ENCODE assay signal across 26 cellular contexts in the genomic region with DNA sequence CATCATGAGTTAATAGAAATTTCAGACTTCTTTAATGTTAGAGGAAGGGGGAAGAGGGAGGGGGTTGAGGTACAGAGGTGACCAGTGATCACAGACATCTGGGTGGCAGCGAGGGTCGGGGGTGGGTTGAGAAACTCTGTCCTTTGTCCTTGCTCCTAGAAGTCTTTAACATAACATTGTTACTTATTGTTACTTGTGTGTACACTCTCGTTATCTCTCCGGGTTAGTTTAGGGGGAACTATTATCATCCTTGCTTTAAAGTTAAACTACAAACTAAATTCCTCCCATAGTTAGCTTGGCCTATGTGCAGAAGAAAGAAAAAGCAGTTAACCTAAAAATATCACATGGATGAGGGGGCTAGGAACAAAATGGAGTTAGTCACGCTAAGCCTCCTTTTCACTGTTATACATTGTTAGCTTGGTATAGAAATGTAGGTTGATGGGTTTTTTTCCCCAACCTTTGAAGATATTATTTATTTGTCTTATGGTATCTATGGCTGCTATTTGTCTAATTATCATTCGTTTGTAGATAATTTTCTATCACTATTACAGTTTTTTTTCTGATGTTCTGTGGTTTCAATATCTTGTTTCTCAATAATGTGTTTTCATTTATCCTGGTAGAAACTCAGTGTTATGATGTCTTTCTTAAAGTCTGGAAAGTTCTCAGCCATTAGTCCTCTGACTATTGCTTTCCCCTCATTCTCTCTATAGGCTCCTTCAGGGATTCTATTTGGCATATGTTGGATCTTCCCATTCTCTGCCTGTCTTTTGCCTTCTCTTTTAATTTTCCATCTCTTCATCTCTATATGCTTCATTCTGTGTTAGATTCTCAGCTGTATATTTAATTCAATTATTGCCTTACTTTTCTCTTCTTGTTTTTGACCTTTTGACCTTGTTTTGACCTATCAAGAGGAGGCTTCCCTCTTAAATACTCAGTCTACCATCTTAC.
"Had no signal": no experiment of that assay in that cellular context is flagged by ENCODE, and none has a peak within 500 bp of the region (broad histone marks: within the 10 kb centered on the region; RNA-seq: fewer than 3 reads in every experiment).

No MANE protein-coding gene starts in this region.

- DNase-seq: dermis blood vessel endothelial cell; dorsolateral prefrontal cortex; effector CD4-positive, alpha-beta T cell; effector memory CD4-positive, alpha-beta T cell; erythroblast; esophagus squamous epithelium; foreskin fibroblast; foreskin melanocyte; gastrocnemius medialis; glutamatergic neuron; head of caudate nucleus; heart right ventricle; hippocampal formation; left cardiac atrium; left lung; left ventricle myocardium superior; lower lobe of right lung; mesendoderm; midbrain had no signal

- FAIRE-seq: colon, endometrium, islet of Langerhans, keratinocyte had no signal

- H3K4me3 ChIP-seq: coronary artery, dorsolateral prefrontal cortex, esophagus squamous epithelium, gastrocnemius medialis, heart right ventricle, left lung, lower lobe of right lung had no signal

- H3K27ac ChIP-seq: coronary artery, dorsolateral prefrontal cortex, epithelial cell of prostate, esophagus squamous epithelium, gastrocnemius medialis, heart right ventricle, left lung, lower lobe of right lung had no signal

- H3K9me3 ChIP-seq: gastrocnemius medialis, lower lobe of right lung had no signal

- H3K27me3 ChIP-seq: dorsolateral prefrontal cortex, esophagus squamous epithelium, gastrocnemius medialis, heart right ventricle, left lung had no signal

- H3K36me3 ChIP-seq: esophagus squamous epithelium, gastrocnemius medialis, heart right ventricle, left lung, lower lobe of right lung had no signal

- ATAC-seq: esophagus mucosa, gastrocnemius medialis, heart right ventricle, left cardiac atrium, left lung, left ventricle myocardium superior, lower lobe of right lung had no signal

- H3K4me1 ChIP-seq: esophagus squamous epithelium, gastrocnemius medialis, heart right ventricle, left lung, lower lobe of right lung had no signal
